Comparison of ENCODE assay signal across 16 cellular contexts in genomic region chr16:49704586-49705155, GRCh38.
A peak's percentile ranks its signal among the peaks of the same experiment; 100 is the strongest.
DNase-seq lines count a peak whose midpoint lies in the region; ATAC-seq, FAIRE-seq and TF ChIP-seq lines count a peak whose summit lies in the region.
"Had no signal": no experiment of that assay in that cellular context is flagged by ENCODE, and none has a peak within 500 bp of the region (broad histone marks: within the 10 kb centered on the region; RNA-seq: fewer than 3 reads in every experiment).

No MANE protein-coding gene starts in this region.

- H3K4me1 ChIP-seq in Loucy (ENCODE audit: insufficient read depth, low read length, poor library complexity, severe bottlenecking) = no peaks in the 10 kb centered on the region
- H3K4me1 ChIP-seq in trophoblast cell (ENCODE audit: control insufficient read depth in 1 of 2, insufficient read depth in 2 of 2, low read length in 2 of 2) = peaks cover 28 to 31% of the 10 kb centered on the region in 2 experiments
- H3K4me1 ChIP-seq: A549 had no signal

- peak overlapping the region; percentile 28 for H4K8ac ChIP-seq in trophoblast cell (ENCODE audit: low read depth, low read length)

- H3K9ac ChIP-seq in Loucy (ENCODE audit: low read depth, low read length, poor library complexity, severe bottlenecking) = no peak overlapping the region
- no peak overlapping the region for H3K9ac ChIP-seq in trophoblast cell (ENCODE audit: low read length)
- H3K9ac ChIP-seq: KMS-11 had no signal

- no peak overlapping the region for H2BK12ac ChIP-seq in trophoblast cell (ENCODE audit: low read length)

- in situ Hi-C loops in GM13976 (cut with MboI; ENCODE audit: low sequenced_read_pairs, unreplicated experiment) = no loop called here

- H2BK120ac ChIP-seq in trophoblast cell (ENCODE audit: insufficient read depth, low read length, poor library complexity) = no peak overlapping the region

- WGBS in trophoblast cell (ENCODE audit: extremely low coverage, insufficient coverage, insufficient read length) = no CpG with 5 or more reads among the region's 2 CpGs

- no peaks in the 10 kb centered on the region for H4K20me1 ChIP-seq in Loucy (ENCODE audit: insufficient read depth, low read length, poor library complexity, severe bottlenecking)

- H3K14ac ChIP-seq in trophoblast cell (ENCODE audit: low read length) = no peak overlapping the region

- H2AK5ac ChIP-seq in trophoblast cell (ENCODE audit: low read length) = no peak overlapping the region

- H3K4me2 ChIP-seq in Loucy (ENCODE audit: low read depth, low read length, poor library complexity, severe bottlenecking) (no peak overlapping the region), trophoblast cell (ENCODE audit: low read length) (no peak overlapping the region)
- H3K4me2 ChIP-seq: A549, KMS-11 had no signal

- peak overlapping the region; percentile 28 for H3K18ac ChIP-seq in trophoblast cell (ENCODE audit: low read length)

- H4K91ac ChIP-seq in trophoblast cell (ENCODE audit: low read depth, low read length) = no peak overlapping the region

- H3K4me3 ChIP-seq in Loucy (ENCODE audit: low read length, poor library complexity, severe bottlenecking) = no peak overlapping the region
- no peak overlapping the region for H3K4me3 ChIP-seq in trophoblast cell (ENCODE audit: low read depth, low read length)
- H3K4me3 ChIP-seq: A549, stomach had no signal

- H3K9me2 ChIP-seq in Loucy (replicated peaks; ENCODE audit: low read depth, low read length) = no peaks in the 10 kb centered on the region

- H2BK5ac ChIP-seq in trophoblast cell (ENCODE audit: low read depth, low read length, poor library complexity) = no peak overlapping the region

- no peaks in the 10 kb centered on the region for H3K79me2 ChIP-seq in Loucy (ENCODE audit: insufficient read depth, low read length)
- H3K79me2 ChIP-seq in trophoblast cell (ENCODE audit: control insufficient read depth, insufficient read depth, low read length, poor library complexity) = peaks cover 10% of the 10 kb centered on the region

- no peaks in the 10 kb centered on the region for H3F3A ChIP-seq in Loucy (ENCODE audit: low read depth)

- H3K4ac ChIP-seq in trophoblast cell (ENCODE audit: low read depth, low read length) = no peak overlapping the region

- no peak for ATAC-seq in HG03521 (IDR thresholded peaks at IDR 0.05; ENCODE audit: unreplicated experiment)
- ATAC-seq: A549 had no signal

- H3K9me3 ChIP-seq in Loucy (ENCODE audit: insufficient read depth, low read depth, low read length) (no peaks in the 10 kb centered on the region), trophoblast cell (ENCODE audit: insufficient read depth, low read depth, low read length) (no peaks in the 10 kb centered on the region)
- H3K9me3 ChIP-seq: A549, stomach had no signal

- FAIRE-seq in urothelium cell line (lab: Jason Lieb, UNC) = no peak
- FAIRE-seq: A549, GM12892, small intestine had no signal

- H2AFZ ChIP-seq in Loucy (ENCODE audit: low read length) (no peak overlapping the region), trophoblast cell (ENCODE audit: insufficient read depth, low read length, poor library complexity) (no peak overlapping the region)

- H3K27ac ChIP-seq in trophoblast cell (ENCODE audit: low read depth, low read length) = no peak overlapping the region
- H3K27ac ChIP-seq: A549, KMS-11, stomach had no signal

- TF ChIP-seq CTCF in Loucy (conservative IDR thresholded peaks at IDR 0.05; ENCODE audit: low read length) (peak; percentile 69), GM13976 (IDR thresholded peaks at IDR 0.05; ENCODE audit: borderline replicate concordance, control extremely low read depth, extremely low read depth, insufficient read depth, missing control alignments) (no peak)

- H3K79me1 ChIP-seq in trophoblast cell (ENCODE audit: low read length) = peaks cover 12% of the 10 kb centered on the region

- H3K27me3 ChIP-seq in Loucy (ENCODE audit: insufficient read depth, low read length, poor library complexity, severe bottlenecking) (no peaks in the 10 kb centered on the region), trophoblast cell (ENCODE audit: insufficient read depth, low read length) (no peaks in the 10 kb centered on the region)

- no peak overlapping the region for H3K23ac ChIP-seq in trophoblast cell (ENCODE audit: low read length)

- H3K36me3 ChIP-seq in Loucy (ENCODE audit: insufficient read depth, low read length) (no peaks in the 10 kb centered on the region), trophoblast cell (ENCODE audit: control insufficient read depth in 1 of 2, insufficient read depth in 2 of 2, low read length in 2 of 2) (no peaks in the 10 kb centered on the region)
- H3K36me3 ChIP-seq: stomach had no signal

- H4K12ac ChIP-seq in trophoblast cell (ENCODE audit: low read depth, low read length) = no peak overlapping the region

- peak; percentile 2 for DNase-seq in NCI-H748 (lab: John Stamatoyannopoulos, UW; ENCODE audit: unreplicated experiment)
- no peak for DNase-seq in NCI-H748 treated with DMSO at 0.1 percent for 48 hours (lab: John Stamatoyannopoulos, UW)
- peak; percentile 21 for DNase-seq in dermis blood vessel endothelial cell
- DNase-seq in trophoblast cell = peak in 1 of 2 donors; percentile 9
- DNase-seq in GM13976 (ENCODE audit: low spot score) = no peak
- DNase-seq in urothelium cell line (ENCODE audit: low spot score) = no peak
- DNase-seq: activated effector memory CD4-positive, alpha-beta T cell treated with anti-CD3 and anti-CD28 coated beads, Interleukin-2, amount 50 U/mL, for 16 hours; NCI-H2029; SIG-M5; small intestine; stomach had no signal

Comparison
In these comparisons a context has a peak if more than half of its experiments do, and no peak if none do; other contexts are left out.
1. DNase-seq: peak in NCI-H748 (single experiment) and dermis blood vessel endothelial cell (single experiment); none in NCI-H748 treated with DMSO at 0.1 percent for 48 hours (single experiment), GM13976 (single experiment) and urothelium cell line (single experiment).